ENCODE assay signal across 10 cellular contexts in genomic region chr11:4704054-4704789, GRCh38. TPM values are rescaled to one million over a fixed set of nuclear protein-coding genes. Genes with fewer than 3 reads are reported as not detected.
DNase-seq lines count a peak whose midpoint lies in the region; ATAC-seq, FAIRE-seq and TF ChIP-seq lines count a peak whose summit lies in the region.
"Had no signal": no experiment of that assay in that cellular context is flagged by ENCODE, and none has a peak within 500 bp of the region (broad histone marks: within the 10 kb centered on the region; RNA-seq: fewer than 3 reads in every experiment).

MMP26 (plus strand) TSS chr11:4704784.

- no peak within 1 kb of the TSS for H3K4me3 ChIP-seq in Peyer's patch

- TF ChIP-seq CTCF in Peyer's patch (IDR thresholded peaks at IDR 0.05) = no peak

- H3K27ac ChIP-seq in Peyer's patch = no peak within 1 kb of the TSS

- peak; percentile 48 for ATAC-seq in HG03064 (IDR thresholded peaks at IDR 0.05; ENCODE audit: low read depth, unreplicated experiment)
- ATAC-seq in left colon = peak; percentile 42
- no peak for ATAC-seq in HG03469 (IDR thresholded peaks at IDR 0.05; ENCODE audit: unreplicated experiment)
- ATAC-seq in GM21360 (IDR thresholded peaks at IDR 0.05; ENCODE audit: unreplicated experiment) = no peak

- DNase-seq in GM18507 (ENCODE audit: extremely low spot score, insufficient read length, low read depth) = no peak
- peak; percentile 54 for DNase-seq in NCI-H2107 (lab: John Stamatoyannopoulos, UW)
- no peak for DNase-seq in left colon
- DNase-seq in Peyer's patch = no peak
- no peak for DNase-seq in activated CD4-positive, alpha-beta T cell treated with anti-CD3 and anti-CD28 coated beads, Interleukin-2, amount 50 U/mL, for 4 hours
- DNase-seq: stimulated activated CD4-positive, alpha-beta T cell treated with anti-CD3 and anti-CD28 coated beads, Interleukin-2, amount 100 ng/mL, for 48 hours had no signal

- H3K27me3 ChIP-seq in Peyer's patch = no peaks in the 10 kb centered on the region

- TF ChIP-seq POLR2A in Peyer's patch (IDR thresholded peaks at IDR 0.05) = no peak

- FAIRE-seq in GM18507 (lab: Jason Lieb, UNC) = peak; percentile 65

- intact Hi-C loops in left colon (cut with DNase I, micrococcal nuclease) = no loop called here

- no peaks in the 10 kb centered on the region for H3K9me3 ChIP-seq in Peyer's patch

- H3K36me3 ChIP-seq in Peyer's patch = no peaks in the 10 kb centered on the region

- H3K4me1 ChIP-seq in Peyer's patch = no peaks in the 10 kb centered on the region

RNA-seq across cellular contexts. Expression of gene MMP26, which starts in this region (rescaled TPM):
- not detected for total RNA-seq in left colon
- total RNA-seq in Peyer's patch = not detected
- total RNA-seq: kidney epithelial cell had no signal

Comparison
In these comparisons a context has a peak if more than half of its experiments do, and no peak if none do; other contexts are left out.
1. Peak in ATAC-seq in left colon; RNA of the gene not detected or under 1 TPM.